In the genomic region with DNA sequence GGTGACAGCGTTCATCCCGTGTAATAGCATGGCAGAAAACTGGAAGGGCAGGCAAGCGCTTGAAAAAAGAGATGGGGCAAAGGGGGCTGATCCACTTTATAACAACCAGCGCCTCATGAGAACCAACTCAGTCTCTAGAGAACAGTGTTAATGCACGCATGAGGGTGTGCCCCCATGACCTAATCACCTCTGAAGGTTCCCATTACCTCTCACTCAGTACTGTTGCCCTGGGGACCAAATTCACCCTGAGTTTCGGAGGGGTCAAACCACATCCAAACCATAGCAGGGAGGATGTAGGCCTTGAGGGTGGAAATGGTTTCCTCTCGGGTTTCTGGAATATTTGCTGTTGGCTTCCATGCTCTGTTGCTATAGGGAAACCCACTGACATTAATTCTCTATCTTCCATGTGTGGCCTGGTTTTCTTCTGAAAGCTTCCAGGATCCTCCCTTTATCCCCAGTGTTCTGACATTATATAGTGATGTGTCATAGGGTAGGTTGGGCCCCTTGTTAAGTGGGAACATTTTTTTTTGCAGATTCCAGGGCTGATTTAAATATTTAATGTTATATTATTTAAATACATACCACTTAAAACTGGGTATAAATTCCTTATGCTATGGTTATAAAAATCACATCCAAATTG, we compare ENCODE assay signal across 19 cellular contexts.
DNase-seq lines count a peak whose midpoint lies in the region; ATAC-seq, FAIRE-seq and TF ChIP-seq lines count a peak whose summit lies in the region.
"Had no signal": no experiment of that assay in that cellular context is flagged by ENCODE, and none has a peak within 500 bp of the region (broad histone marks: within the 10 kb centered on the region; RNA-seq: fewer than 3 reads in every experiment).

No MANE protein-coding gene starts in this region.

- H4K20me1 ChIP-seq in GM12878 (ENCODE audit: control insufficient read depth, insufficient read depth) (no peaks in the 10 kb centered on the region; the same call in 1 of the 2 replicates), GM23338 (replicated peaks; ENCODE audit: insufficient read depth) (no peaks in the 10 kb centered on the region)

- TF ChIP-seq CTCF in GM12878 (IDR thresholded peaks at IDR 0.05 in 2 of 3, conservative IDR thresholded peaks at IDR 0.05 in 1 of 3; ENCODE audit: control insufficient read depth in 2 of 3, extremely low read depth in 1 of 3, insufficient read depth in 1 of 3, low read depth in 3 of 3, low read length in 3 of 3) (no peak), GM23338 (conservative IDR thresholded peaks at IDR 0.05; ENCODE audit: low read depth in 2 of 2) (no peak)

- H3K27me3 Mint-ChIP-seq in GM23338 (ENCODE audit: insufficient read depth, low read depth, poor library complexity), result peaks cover 8% of the 10 kb centered on the region
- H3K27me3 Mint-ChIP-seq in activated naive CD4-positive, alpha-beta T cell treated with anti-CD3 and anti-CD28 coated beads, Interleukin-2, amount 10 ng/mL, durations not matched to agents 7 days and 5 days, result peaks cover 3% of the 10 kb centered on the region
- H3K27me3 Mint-ChIP-seq: type B pancreatic cell had no signal

- SMC1A ChIA-PET in GM12878 (lab: Charles Lee; ENCODE audit: uncharacterized antibody, unreplicated experiment), result interaction anchor here (0.5 to 1.4 kb wide), 2 partner anchors 13 to 33 kb away, joined by 3 to 4 read pairs; no protein-coding TSS in a partner anchor

- intact Hi-C loops in GM12878 (cut with micrococcal nuclease; ENCODE audit: unreplicated experiment), result no loop called here

- peaks cover 0 to 1% of the 10 kb centered on the region in 2 experiments; a peak in 2 of 4 replicates for H3K27me3 ChIP-seq in GM12878 (replicated peaks in 1 of 2; ENCODE audit: control insufficient read depth in 2 of 2, insufficient read depth in 2 of 2, low read length in 1 of 2)
- H3K27me3 ChIP-seq in GM23338 (ENCODE audit: insufficient read depth), result no peaks in the 10 kb centered on the region

- DNase-seq in AG20443 (ENCODE audit: low spot score), result peak; percentile 67
- peak; percentile 10 for DNase-seq in HT1080 (ENCODE audit: low read depth)
- DNase-seq in GM12878 (ENCODE audit: low read depth, low spot score), result no peak
- no peak for DNase-seq in GM23338 (ENCODE audit: low spot score)
- no peak for DNase-seq in activated naive CD4-positive, alpha-beta T cell treated with anti-CD3 and anti-CD28 coated beads, Interleukin-2, amount 10 ng/mL, durations not matched to agents 7 days and 5 days
- no peak for DNase-seq in NK-92 treated with Interleukin-12 subunit alpha and Interleukin-12 subunit beta, amount 100 ng/mL, for 24 hours (lab: John Stamatoyannopoulos, UW)
- DNase-seq: activated CD4-positive, alpha-beta memory T cell treated with anti-CD3 and anti-CD28 coated beads for 36 hours; activated naive CD4-positive, alpha-beta T cell treated with anti-CD3 and anti-CD28 coated beads for 36 hours; left ventricle myocardium superior; MV-4-11; nucleus accumbens; stimulated activated naive CD8-positive, alpha-beta T cell treated with anti-CD3 and anti-CD28 coated beads, Interleukin-15, amount 100 ng/mL, for 72 hours; T-helper 17 cell had no signal

- H3K36me3 ChIP-seq in GM12878 (ENCODE audit: control insufficient read depth in 2 of 2, insufficient read depth in 2 of 2, low read length in 1 of 2), result no peaks in the 10 kb centered on the region
- no peaks in the 10 kb centered on the region for H3K36me3 ChIP-seq in mesodermal cell (ENCODE audit: control insufficient read depth, insufficient read depth, low read length)
- H3K36me3 ChIP-seq in GM23338 (ENCODE audit: insufficient read depth), result no peaks in the 10 kb centered on the region

- H3K27ac ChIP-seq in GM12878 (ENCODE audit: control insufficient read depth, insufficient read depth) (no peak overlapping the region), mesodermal cell (ENCODE audit: low read depth, low read length, severe bottlenecking) (peak overlapping the region; percentile 20), GM23338 (ENCODE audit: low read depth) (no peak overlapping the region)

- TF ChIP-seq RAD21 in GM12878 (IDR thresholded peaks at IDR 0.05; ENCODE audit: insufficient read depth, low read depth, low read length), result no peak

- H3K9ac ChIP-seq in GM12878 (ENCODE audit: control insufficient read depth, insufficient read depth, low read length), result no peak overlapping the region

- FAIRE-seq in GM12878 (lab: Jason Lieb, UNC), result no peak

- H3F3A ChIP-seq in GM23338 (replicated peaks; ENCODE audit: low read depth), result no peaks in the 10 kb centered on the region

- H3K4me1 Mint-ChIP-seq in GM23338, result 0 out of 3 replicates have a peak, but pooled peaks cover 4% of the 10 kb centered on the region
- H3K4me1 Mint-ChIP-seq in activated naive CD4-positive, alpha-beta T cell treated with anti-CD3 and anti-CD28 coated beads, Interleukin-2, amount 10 ng/mL, durations not matched to agents 7 days and 5 days, result no peaks in the 10 kb centered on the region
- H3K4me1 Mint-ChIP-seq: stimulated activated naive CD8-positive, alpha-beta T cell treated with anti-CD3 and anti-CD28 coated beads, Interleukin-15, amount 100 ng/mL, for 72 hours; T-helper 17 cell had no signal

- H3K4me3 ChIP-seq in GM12878, result no peak overlapping the region
- no peak overlapping the region for H3K4me3 ChIP-seq in mesodermal cell (ENCODE audit: extremely low read depth, insufficient read depth, low read length, poor library complexity, severe bottlenecking)
- no peak overlapping the region for H3K4me3 ChIP-seq in GM23338

- no peak for TF ChIP-seq POLR2A in GM12878 (IDR thresholded peaks at IDR 0.05; ENCODE audit: low read depth, low read length)

- H3K4me2 ChIP-seq in GM12878 (ENCODE audit: control insufficient read depth, insufficient read depth) (no peak overlapping the region), GM23338 (no peak overlapping the region)

- no peaks in the 10 kb centered on the region for H3K9me2 ChIP-seq in GM23338 (ENCODE audit: insufficient read depth)

- TF ChIP-seq EP300 in GM12878 (IDR thresholded peaks at IDR 0.05; ENCODE audit: borderline replicate concordance in 1 of 2, control insufficient read depth in 1 of 2, low read depth in 2 of 2, low read length in 2 of 2), result no peak

- POLR2A ChIA-PET in GM12878 (lab: Charles Lee), result no interaction called here

- peak; percentile 32; the same call in 1 of the 3 replicates for ATAC-seq in GM12878
- no peak for ATAC-seq in GM23338
- no peak for ATAC-seq in GM18519 (IDR thresholded peaks at IDR 0.05; ENCODE audit: low FRiP score, unreplicated experiment)
- ATAC-seq: right cardiac atrium; stimulated activated naive CD8-positive, alpha-beta T cell treated with anti-CD3 and anti-CD28 coated beads, Interleukin-15, amount 100 ng/mL, for 72 hours; T-helper 17 cell had no signal

- H3K9me3 Mint-ChIP-seq in GM23338, result no peaks in the 10 kb centered on the region
- no peaks in the 10 kb centered on the region for H3K9me3 Mint-ChIP-seq in activated naive CD4-positive, alpha-beta T cell treated with anti-CD3 and anti-CD28 coated beads, Interleukin-2, amount 10 ng/mL, durations not matched to agents 7 days and 5 days
- H3K9me3 Mint-ChIP-seq: activated CD4-positive, alpha-beta memory T cell treated with anti-CD3 and anti-CD28 coated beads for 36 hours; activated naive CD4-positive, alpha-beta T cell treated with anti-CD3 and anti-CD28 coated beads for 36 hours; dendritic cell treated with granulocyte-macrophage colony-stimulating factor and Interleukin-4, amounts not matched to agents 40 ng/mL and 50 ng/mL, for 4 days; stimulated activated naive CD8-positive, alpha-beta T cell treated with anti-CD3 and anti-CD28 coated beads, Interleukin-15, amount 100 ng/mL, for 72 hours; type B pancreatic cell had no signal

- H2AFZ ChIP-seq in GM12878 (ENCODE audit: control insufficient read depth, low read depth, low read length) (no peak overlapping the region), GM23338 (no peak overlapping the region)

- in situ Hi-C loops in GM12878 (cut with MboI), result no loop called here

- 41% methylated on average over 7 of the region's 7 CpGs for WGBS in GM12878 (ENCODE audit: insufficient coverage, insufficient replicate concordance, low lambda C conversion rate, missing lambda C conversion rate)
- WGBS in mesodermal cell (ENCODE audit: insufficient coverage in 2 of 2), 2 experiments, result 89 to 93% methylated on average over 5 of the region's 7 CpGs

- H3K4me1 ChIP-seq in GM12878 (ENCODE audit: control insufficient read depth, insufficient read depth, low read length) (no peaks in the 10 kb centered on the region), mesodermal cell (ENCODE audit: control insufficient read depth, insufficient read depth, low read length, poor library complexity, severe bottlenecking) (peaks cover 22% of the 10 kb centered on the region), GM23338 (ENCODE audit: insufficient read depth) (no peaks in the 10 kb centered on the region)

- no peak overlapping the region for H3K4me3 Mint-ChIP-seq in GM23338
- no peak overlapping the region for H3K4me3 Mint-ChIP-seq in activated naive CD4-positive, alpha-beta T cell treated with anti-CD3 and anti-CD28 coated beads, Interleukin-2, amount 10 ng/mL, durations not matched to agents 7 days and 5 days
- H3K4me3 Mint-ChIP-seq: activated CD4-positive, alpha-beta memory T cell treated with anti-CD3 and anti-CD28 coated beads for 36 hours; activated naive CD4-positive, alpha-beta T cell treated with anti-CD3 and anti-CD28 coated beads for 36 hours; dendritic cell treated with granulocyte-macrophage colony-stimulating factor and Interleukin-4, amounts not matched to agents 40 ng/mL and 50 ng/mL, for 4 days; IgD-negative memory B cell; stimulated activated naive CD8-positive, alpha-beta T cell treated with anti-CD3 and anti-CD28 coated beads, Interleukin-15, amount 100 ng/mL, for 72 hours; T-helper 17 cell; type B pancreatic cell had no signal

- CTCF ChIA-PET in GM12878 (lab: Yijun Ruan, JAX), result interaction anchor here (1.0 kb wide), 1 partner anchor 187 kb away, joined by 3 read pairs; no protein-coding TSS in a partner anchor
- CTCF ChIA-PET in activated naive CD4-positive, alpha-beta T cell treated with anti-CD3 and anti-CD28 coated beads, Interleukin-2, amount 10 ng/mL, durations not matched to agents 7 days and 5 days (lab: Charles Lee), result no interaction called here

- BruUV-seq in GM12878 (replicated peaks; lab: Mats Ljungman, UMichigan), result no TSS peak

- RAD21 ChIA-PET in GM12878 (lab: Charles Lee; ENCODE audit: unreplicated experiment), result no interaction called here

- H3K79me2 ChIP-seq in GM12878 (ENCODE audit: control insufficient read depth, insufficient read depth, low read length) (no peaks in the 10 kb centered on the region), GM23338 (replicated peaks; ENCODE audit: insufficient read depth) (no peaks in the 10 kb centered on the region)

- H3K9me3 ChIP-seq in GM12878 (replicated peaks; ENCODE audit: control insufficient read depth, insufficient read depth, low read length), result no peaks in the 10 kb centered on the region; the same call in 2 of the 3 replicates
- H3K9me3 ChIP-seq in mesodermal cell (ENCODE audit: control insufficient read depth, low read length), result no peaks in the 10 kb centered on the region

- H3K36me3 Mint-ChIP-seq in GM23338 (ENCODE audit: low read depth), result no peaks in the 10 kb centered on the region
- no peaks in the 10 kb centered on the region for H3K36me3 Mint-ChIP-seq in activated naive CD4-positive, alpha-beta T cell treated with anti-CD3 and anti-CD28 coated beads, Interleukin-2, amount 10 ng/mL, durations not matched to agents 7 days and 5 days
- H3K36me3 Mint-ChIP-seq: activated CD4-positive, alpha-beta memory T cell treated with anti-CD3 and anti-CD28 coated beads for 36 hours; IgD-negative memory B cell; type B pancreatic cell had no signal

- no peak overlapping the region for H3K27ac Mint-ChIP-seq in GM23338
- no peak overlapping the region for H3K27ac Mint-ChIP-seq in activated naive CD4-positive, alpha-beta T cell treated with anti-CD3 and anti-CD28 coated beads, Interleukin-2, amount 10 ng/mL, durations not matched to agents 7 days and 5 days
- H3K27ac Mint-ChIP-seq: activated CD4-positive, alpha-beta memory T cell treated with anti-CD3 and anti-CD28 coated beads for 36 hours; activated naive CD4-positive, alpha-beta T cell treated with anti-CD3 and anti-CD28 coated beads for 36 hours; dendritic cell treated with granulocyte-macrophage colony-stimulating factor and Interleukin-4, amounts not matched to agents 40 ng/mL and 50 ng/mL, for 4 days; stimulated activated naive CD8-positive, alpha-beta T cell treated with anti-CD3 and anti-CD28 coated beads, Interleukin-15, amount 100 ng/mL, for 72 hours; T-helper 17 cell; type B pancreatic cell had no signal

Comparison
In these comparisons a context has a peak if more than half of its experiments do, and no peak if none do; other contexts are left out.
1. DNase-seq: peak in AG20443 (single experiment) and HT1080 (single experiment); none in GM12878 (single experiment), GM23338 (single experiment), activated naive CD4-positive, alpha-beta T cell treated with anti-CD3 and anti-CD28 coated beads, Interleukin-2, amount 10 ng/mL, durations not matched to agents 7 days and 5 days (single experiment) and NK-92 treated with Interleukin-12 subunit alpha and Interleukin-12 subunit beta, amount 100 ng/mL, for 24 hours (single experiment).